In genomic region chr14:62081012-62081612, GRCh38 we compare ENCODE assay signal across 11 cellular contexts.
DNase-seq lines count a peak whose midpoint lies in the region; ATAC-seq lines count a peak whose summit lies in the region.
"Had no signal": no experiment of that assay in that cellular context is flagged by ENCODE, and none has a peak within 500 bp of the region (broad histone marks: within the 10 kb centered on the region; RNA-seq: fewer than 3 reads in every experiment).

No MANE protein-coding gene starts in this region.

- H3K36me3 ChIP-seq in neuronal stem cell (replicated peaks in 1 of 2; ENCODE audit: control insufficient read depth in 2 of 2, insufficient read depth in 2 of 2, low read length in 2 of 2): no peaks in the 10 kb centered on the region
- H3K36me3 ChIP-seq: MG63, neutrophil had no signal

- no peak overlapping the region for H2BK15ac ChIP-seq in neuronal stem cell (ENCODE audit: low read length)

- H2AK5ac ChIP-seq in neuronal stem cell (ENCODE audit: low read depth, low read length): no peak overlapping the region

- peaks cover 0 to 4% of the 10 kb centered on the region in 2 donors for H3K9me3 ChIP-seq in neuronal stem cell (replicated peaks in 1 of 2; ENCODE audit: control insufficient read depth in 2 of 2, insufficient read depth in 1 of 2, low read depth in 1 of 2, low read length in 2 of 2)
- H3K9me3 ChIP-seq: MG63, neutrophil had no signal

- peaks cover 0 to 4% of the 10 kb centered on the region in 2 donors for H3K4me1 ChIP-seq in neuronal stem cell (ENCODE audit: control insufficient read depth in 2 of 2, insufficient read depth in 1 of 2, low read depth in 1 of 2, low read length in 2 of 2)

- H3K79me1 ChIP-seq in neuronal stem cell (ENCODE audit: low read depth, low read length): no peaks in the 10 kb centered on the region

- no peak overlapping the region for H2AFZ ChIP-seq in neuronal stem cell (ENCODE audit: low read length)

- no peak overlapping the region for H3K9ac ChIP-seq in neuronal stem cell (ENCODE audit: low read depth, low read length, poor library complexity)

- no peak overlapping the region for H2BK12ac ChIP-seq in neuronal stem cell (ENCODE audit: low read length)

- no peak for DNase-seq in neuronal stem cell (ENCODE audit: low spot score)
- no peak for DNase-seq in NCI-H1092 (lab: John Stamatoyannopoulos, UW)
- no peak for DNase-seq in activated CD4-positive, alpha-beta T cell treated with anti-CD3 and anti-CD28 coated beads, Interleukin-2, amount 50 U/mL, for 4 hours
- DNase-seq in activated naive CD4-positive, alpha-beta T cell (lab: John Stamatoyannopoulos, UW): no peak
- no peak for DNase-seq in A172 (ENCODE audit: low spot score)
- DNase-seq: MG63, Right ventricle myocardium superior had no signal

- H2BK120ac ChIP-seq in neuronal stem cell (ENCODE audit: low read depth, low read length): no peak overlapping the region

- no peak overlapping the region for H4K8ac ChIP-seq in neuronal stem cell (ENCODE audit: low read depth, low read length)

- no peak overlapping the region for H3K23ac ChIP-seq in neuronal stem cell (ENCODE audit: low read depth, low read length, poor library complexity)

- no CpG with 5 or more reads among the region's 10 CpGs for WGBS in neuronal stem cell (ENCODE audit: extremely low coverage in 2 of 2, insufficient read length in 2 of 2, insufficient replicate concordance in 1 of 2), 2 donors

- H3K14ac ChIP-seq in neuronal stem cell (ENCODE audit: low read length): peak overlapping the region; percentile 61

- no peak overlapping the region for H3K4me2 ChIP-seq in neuronal stem cell (ENCODE audit: insufficient read depth, low read length, poor library complexity, severe bottlenecking)

- no peak overlapping the region for H2BK5ac ChIP-seq in neuronal stem cell (ENCODE audit: low read length)

- no peak overlapping the region for H3K4me3 ChIP-seq in neuronal stem cell (ENCODE audit: low read length in 2 of 2)
- H3K4me3 ChIP-seq: MG63 had no signal

- no peak overlapping the region for H3K27ac ChIP-seq in neuronal stem cell (replicated peaks; ENCODE audit: low read length)
- H3K27ac ChIP-seq: neutrophil had no signal

- ATAC-seq in GM19035 (IDR thresholded peaks at IDR 0.05; ENCODE audit: unreplicated experiment): peak; percentile 91
- ATAC-seq in HG02571 (IDR thresholded peaks at IDR 0.05; ENCODE audit: unreplicated experiment): peak; percentile 96
- ATAC-seq in HG03460 (IDR thresholded peaks at IDR 0.05; ENCODE audit: unreplicated experiment): peak; percentile 95

- peak overlapping the region; percentile 23 for H3K18ac ChIP-seq in neuronal stem cell (ENCODE audit: low read length)

- H3K4ac ChIP-seq in neuronal stem cell (ENCODE audit: low read length): no peak overlapping the region

- H4K91ac ChIP-seq in neuronal stem cell (ENCODE audit: low read depth, low read length, poor library complexity): no peak overlapping the region

- H3K27me3 ChIP-seq in neuronal stem cell (ENCODE audit: control insufficient read depth in 3 of 3, insufficient read depth in 3 of 3, low read depth in 1 of 3, low read length in 3 of 3): no peaks in the 10 kb centered on the region
- H3K27me3 ChIP-seq: MG63, neutrophil had no signal
